Comparison of ENCODE assay signal across 19 cellular contexts in genomic region chr2:84944257-84944909, GRCh38. TPM values are rescaled to one million over a fixed set of nuclear protein-coding genes. Genes with fewer than 3 reads are reported as not detected.
DNase-seq lines count a peak whose midpoint lies in the region; ATAC-seq and TF ChIP-seq lines count a peak whose summit lies in the region.
"Had no signal": no experiment of that assay in that cellular context is flagged by ENCODE, and none has a peak within 500 bp of the region (broad histone marks: within the 10 kb centered on the region; RNA-seq: fewer than 3 reads in every experiment).

No MANE protein-coding gene starts in this region.

- no peak for DNase-seq in natural killer cell treated with Interleukin-12 subunit alpha and Interleukin-12 subunit beta and Interleukin-15 and Interleukin-18, amount 100 ng/mL, for 72 hours (ENCODE audit: low spot score)
- DNase-seq in natural killer cell (no peak), PC-9 (no peak), Caco-2 (no peak)
- no peak for DNase-seq in activated naive CD8-positive, alpha-beta T cell treated with anti-CD3 and anti-CD28 coated beads, Interleukin-2, amount 50 U/mL, for 24 hours
- no peak for DNase-seq in stimulated activated naive B cell treated with anti-CD40 and anti-IgM and Interleukin-4, amounts not matched to agents 10 μg/mL and 1 μg/mL and 100 μg/mL, for 72 hours
- no peak for DNase-seq in activated CD8-positive, alpha-beta memory T cell treated with anti-CD3 and anti-CD28 coated beads, Interleukin-2, amount 50 U/mL, for 48 hours
- DNase-seq: dorsolateral prefrontal cortex; erythroblast; KG1; left lung; NCI-H1092 treated with DMSO at 0.1 percent for 48 hours; NCI-H748 treated with DMSO at 0.1 percent for 48 hours; stimulated activated CD4-positive, alpha-beta T cell treated with anti-CD3 and anti-CD28 coated beads, Interleukin-2, amount 100 ng/mL, for 48 hours; testis had no signal

- BruUV-seq in PC-9 (replicated peaks; lab: Mats Ljungman, UMichigan) (no TSS peak), Caco-2 (replicated peaks; lab: Mats Ljungman, UMichigan) (no TSS peak)

- POLR2A ChIA-PET in PC-9 (lab: Charles Lee; ENCODE audit: unreplicated experiment) (interaction anchor here (0.6 kb wide), 1 partner anchor 59 kb away, joined by 4 read pairs; no protein-coding TSS in a partner anchor), Caco-2 (lab: Charles Lee) (no interaction called here)

- no peaks in the 10 kb centered on the region for H3K27me3 Mint-ChIP-seq in natural killer cell treated with Interleukin-12 subunit alpha and Interleukin-12 subunit beta and Interleukin-15 and Interleukin-18, amount 100 ng/mL, for 72 hours
- H3K27me3 Mint-ChIP-seq in natural killer cell (ENCODE audit: low read depth in 2 of 2) (no peaks in the 10 kb centered on the region), Caco-2 (ENCODE audit: insufficient read depth, unreplicated experiment) (no peaks in the 10 kb centered on the region)
- H3K27me3 Mint-ChIP-seq in activated naive CD8-positive, alpha-beta T cell treated with anti-CD3 and anti-CD28 coated beads, Interleukin-2, amount 50 U/mL, for 24 hours, result no peaks in the 10 kb centered on the region
- no peaks in the 10 kb centered on the region for H3K27me3 Mint-ChIP-seq in stimulated activated naive B cell treated with anti-CD40 and anti-IgM and Interleukin-4, amounts not matched to agents 10 μg/mL and 1 μg/mL and 100 μg/mL, for 72 hours

- H3K4me1 ChIP-seq in PC-9 (replicated peaks; ENCODE audit: insufficient read depth) (peaks cover 58% of the 10 kb centered on the region), Caco-2 (peaks cover 14% of the 10 kb centered on the region)
- H3K4me1 ChIP-seq: gastroesophageal sphincter, testis had no signal

- H3K36me3 ChIP-seq in PC-9 (ENCODE audit: low read depth) (no peaks in the 10 kb centered on the region), Caco-2 (ENCODE audit: control insufficient read depth, insufficient read depth, low read length) (no peaks in the 10 kb centered on the region)
- H3K36me3 ChIP-seq: gastroesophageal sphincter, left lung, pancreas had no signal

- TF ChIP-seq CTCF in natural killer cell (IDR thresholded peaks at IDR 0.05) (no peak), PC-9 (conservative IDR thresholded peaks at IDR 0.05) (no peak), Caco-2 (IDR thresholded peaks at IDR 0.05; ENCODE audit: insufficient read depth in 1 of 2, low read depth in 1 of 2, low read length in 1 of 2, severe bottlenecking in 1 of 2, unreplicated experiment in 1 of 2) (no peak)

- H3K4me3 Mint-ChIP-seq in natural killer cell treated with Interleukin-12 subunit alpha and Interleukin-12 subunit beta and Interleukin-15 and Interleukin-18, amount 100 ng/mL, for 72 hours, result peak overlapping the region; percentile 8
- no peak overlapping the region for H3K4me3 Mint-ChIP-seq in natural killer cell
- peak overlapping the region; percentile 33 for H3K4me3 Mint-ChIP-seq in activated naive CD8-positive, alpha-beta T cell treated with anti-CD3 and anti-CD28 coated beads, Interleukin-2, amount 50 U/mL, for 24 hours
- H3K4me3 Mint-ChIP-seq in stimulated activated naive B cell treated with anti-CD40 and anti-IgM and Interleukin-4, amounts not matched to agents 10 μg/mL and 1 μg/mL and 100 μg/mL, for 72 hours, result peak overlapping the region; percentile 20 to 42
- H3K4me3 Mint-ChIP-seq in Caco-2 (ENCODE audit: unreplicated experiment), result no peak overlapping the region

- H3K4me2 ChIP-seq in PC-9, result peak overlapping the region; percentile 74

- ATAC-seq in natural killer cell treated with Interleukin-12 subunit alpha and Interleukin-12 subunit beta and Interleukin-15 and Interleukin-18, amount 100 ng/mL, for 72 hours, result no peak
- ATAC-seq in natural killer cell (no peak), GM18907 (IDR thresholded peaks at IDR 0.05; ENCODE audit: unreplicated experiment) (no peak)
- no peak for ATAC-seq in activated naive CD8-positive, alpha-beta T cell treated with anti-CD3 and anti-CD28 coated beads, Interleukin-2, amount 50 U/mL, for 24 hours
- no peak for ATAC-seq in stimulated activated naive B cell treated with anti-CD40 and anti-IgM and Interleukin-4, amounts not matched to agents 10 μg/mL and 1 μg/mL and 100 μg/mL, for 72 hours (replicated peaks)
- ATAC-seq: gastroesophageal sphincter, left lung, pancreas had no signal

- CTCF ChIA-PET in PC-9 (lab: Charles Lee), result no interaction called here
- CTCF ChIA-PET in Caco-2 (lab: Charles Lee), result no interaction called here

- H3K27me3 ChIP-seq in PC-9 (ENCODE audit: insufficient read depth, low read depth) (no peaks in the 10 kb centered on the region), Caco-2 (replicated peaks; ENCODE audit: control insufficient read depth, insufficient read depth, low read length) (no peaks in the 10 kb centered on the region)
- H3K27me3 ChIP-seq: dorsolateral prefrontal cortex, gastroesophageal sphincter, left lung, pancreas, testis had no signal

- H3K4me3 ChIP-seq in PC-9 (no peak overlapping the region), Caco-2 (ENCODE audit: low read depth, low read length) (no peak overlapping the region)
- H3K4me3 ChIP-seq: dorsolateral prefrontal cortex, gastroesophageal sphincter, left lung, pancreas, testis had no signal

- peaks cover 41% of the 10 kb centered on the region for H3F3A ChIP-seq in PC-9 (ENCODE audit: insufficient read depth, low read depth)

- no peaks in the 10 kb centered on the region for H4K20me1 ChIP-seq in PC-9 (ENCODE audit: insufficient read depth)

- H3K27ac Mint-ChIP-seq in natural killer cell treated with Interleukin-12 subunit alpha and Interleukin-12 subunit beta and Interleukin-15 and Interleukin-18, amount 100 ng/mL, for 72 hours, result peak overlapping the region; percentile 86 to 88
- no peak overlapping the region for H3K27ac Mint-ChIP-seq in natural killer cell
- H3K27ac Mint-ChIP-seq in activated naive CD8-positive, alpha-beta T cell treated with anti-CD3 and anti-CD28 coated beads, Interleukin-2, amount 50 U/mL, for 24 hours, result peak overlapping the region; percentile 95
- peak overlapping the region; percentile 97 for H3K27ac Mint-ChIP-seq in stimulated activated naive B cell treated with anti-CD40 and anti-IgM and Interleukin-4, amounts not matched to agents 10 μg/mL and 1 μg/mL and 100 μg/mL, for 72 hours
- no peak overlapping the region for H3K27ac Mint-ChIP-seq in Caco-2 (ENCODE audit: unreplicated experiment)

- H3K9me2 ChIP-seq in PC-9 (ENCODE audit: insufficient read depth), result no peaks in the 10 kb centered on the region

- H3K79me2 ChIP-seq in PC-9 (ENCODE audit: low read depth), result no peaks in the 10 kb centered on the region

- intact Hi-C loops in natural killer cell (cut with micrococcal nuclease) (no loop called here), PC-9 (cut with micrococcal nuclease; ENCODE audit: unreplicated experiment) (no loop called here), Caco-2 (cut with micrococcal nuclease; ENCODE audit: unreplicated experiment) (no loop called here)

- H3K27ac ChIP-seq in PC-9, result peak overlapping the region; percentile 94
- H3K27ac ChIP-seq: dorsolateral prefrontal cortex, gastroesophageal sphincter, left lung, pancreas, testis, VCaP had no signal

- H3K4me1 Mint-ChIP-seq in natural killer cell treated with Interleukin-12 subunit alpha and Interleukin-12 subunit beta and Interleukin-15 and Interleukin-18, amount 100 ng/mL, for 72 hours (ENCODE audit: low read depth in 2 of 2), result peaks cover 32 to 37% of the 10 kb centered on the region in 2 donors
- H3K4me1 Mint-ChIP-seq in natural killer cell, result peaks cover 17 to 20% of the 10 kb centered on the region in 2 donors
- peaks cover 74% of the 10 kb centered on the region for H3K4me1 Mint-ChIP-seq in activated naive CD8-positive, alpha-beta T cell treated with anti-CD3 and anti-CD28 coated beads, Interleukin-2, amount 50 U/mL, for 24 hours
- peaks cover 42 to 71% of the 10 kb centered on the region in 2 donors for H3K4me1 Mint-ChIP-seq in stimulated activated naive B cell treated with anti-CD40 and anti-IgM and Interleukin-4, amounts not matched to agents 10 μg/mL and 1 μg/mL and 100 μg/mL, for 72 hours
- peaks cover 20% of the 10 kb centered on the region for H3K4me1 Mint-ChIP-seq in Caco-2 (ENCODE audit: low read depth, unreplicated experiment)

- H3K9me3 ChIP-seq in PC-9 (ENCODE audit: insufficient read depth, low read depth) (no peaks in the 10 kb centered on the region), Caco-2 (no peaks in the 10 kb centered on the region)
- H3K9me3 ChIP-seq: gastroesophageal sphincter, left lung, pancreas, testis had no signal

- H3K36me3 Mint-ChIP-seq in natural killer cell treated with Interleukin-12 subunit alpha and Interleukin-12 subunit beta and Interleukin-15 and Interleukin-18, amount 100 ng/mL, for 72 hours, result no peaks in the 10 kb centered on the region
- H3K36me3 Mint-ChIP-seq in natural killer cell (no peaks in the 10 kb centered on the region), Caco-2 (ENCODE audit: insufficient read depth, unreplicated experiment) (no peaks in the 10 kb centered on the region)
- H3K36me3 Mint-ChIP-seq in activated naive CD8-positive, alpha-beta T cell treated with anti-CD3 and anti-CD28 coated beads, Interleukin-2, amount 50 U/mL, for 24 hours (ENCODE audit: low read depth), result peaks cover 10% of the 10 kb centered on the region
- peaks cover 3% of the 10 kb centered on the region in 2 donors for H3K36me3 Mint-ChIP-seq in stimulated activated naive B cell treated with anti-CD40 and anti-IgM and Interleukin-4, amounts not matched to agents 10 μg/mL and 1 μg/mL and 100 μg/mL, for 72 hours

- H3K9me3 Mint-ChIP-seq in natural killer cell treated with Interleukin-12 subunit alpha and Interleukin-12 subunit beta and Interleukin-15 and Interleukin-18, amount 100 ng/mL, for 72 hours, result no peaks in the 10 kb centered on the region
- H3K9me3 Mint-ChIP-seq in natural killer cell (no peaks in the 10 kb centered on the region), Caco-2 (ENCODE audit: unreplicated experiment) (no peaks in the 10 kb centered on the region)
- no peaks in the 10 kb centered on the region for H3K9me3 Mint-ChIP-seq in activated naive CD8-positive, alpha-beta T cell treated with anti-CD3 and anti-CD28 coated beads, Interleukin-2, amount 50 U/mL, for 24 hours
- H3K9me3 Mint-ChIP-seq in stimulated activated naive B cell treated with anti-CD40 and anti-IgM and Interleukin-4, amounts not matched to agents 10 μg/mL and 1 μg/mL and 100 μg/mL, for 72 hours, result no peaks in the 10 kb centered on the region

- no peak overlapping the region for H2AFZ ChIP-seq in PC-9

RNA-seq across cellular contexts. Expression of gene KCMF1, which starts 26.6 kb away (rescaled TPM):
- 100 to 1,000 TPM in 1 of 2 donors, 10 to 100 TPM in 1; 96.1 to 117 TPM for total RNA-seq in natural killer cell treated with Interleukin-12 subunit alpha and Interleukin-12 subunit beta and Interleukin-15 and Interleukin-18, amount 100 ng/mL, for 72 hours
- total RNA-seq in natural killer cell (10 to 100 TPM; 70.8 to 81.4 (median 77.1) TPM), PC-9 (2021) (95.3 and 97.8 TPM in 2 replicates), Caco-2 (2022) (81.5 and 83.4 TPM in 2 replicates)

RNA-seq across cellular contexts. Expression of gene TMSB10, which starts 38.9 kb away (rescaled TPM):
- 1,000 to 10,000 TPM; 1,502 to 3,073 TPM for total RNA-seq in natural killer cell treated with Interleukin-12 subunit alpha and Interleukin-12 subunit beta and Interleukin-15 and Interleukin-18, amount 100 ng/mL, for 72 hours
- total RNA-seq in natural killer cell (1,000 to 10,000 TPM; 1,247 to 1,683 (median 1,557) TPM), PC-9 (2021) (1,668 and 1,769 TPM in 2 replicates), Caco-2 (2022) (1,258 and 1,458 TPM in 2 replicates)

Comparison
In these comparisons a context has a peak if more than half of its experiments do, and no peak if none do; other contexts are left out.
1. H3K27ac Mint-ChIP-seq: peak in natural killer cell treated with Interleukin-12 subunit alpha and Interleukin-12 subunit beta and Interleukin-15 and Interleukin-18, amount 100 ng/mL, for 72 hours (2 of 2), activated naive CD8-positive, alpha-beta T cell treated with anti-CD3 and anti-CD28 coated beads, Interleukin-2, amount 50 U/mL, for 24 hours (single experiment) and stimulated activated naive B cell treated with anti-CD40 and anti-IgM and Interleukin-4, amounts not matched to agents 10 μg/mL and 1 μg/mL and 100 μg/mL, for 72 hours (single experiment); none in natural killer cell (0 of 2) and Caco-2 (single experiment).
2. H3K4me3 Mint-ChIP-seq: peak in natural killer cell treated with Interleukin-12 subunit alpha and Interleukin-12 subunit beta and Interleukin-15 and Interleukin-18, amount 100 ng/mL, for 72 hours (single experiment), activated naive CD8-positive, alpha-beta T cell treated with anti-CD3 and anti-CD28 coated beads, Interleukin-2, amount 50 U/mL, for 24 hours (single experiment) and stimulated activated naive B cell treated with anti-CD40 and anti-IgM and Interleukin-4, amounts not matched to agents 10 μg/mL and 1 μg/mL and 100 μg/mL, for 72 hours (2 of 2); none in natural killer cell (single experiment) and Caco-2 (single experiment).